Comparison of ENCODE assay signal across 7 cellular contexts in genomic region chr10:27252267-27253000, GRCh38. TPM values are rescaled to one million over a fixed set of nuclear protein-coding genes. Genes with fewer than 3 reads are reported as not detected.
DNase-seq lines count a peak whose midpoint lies in the region; ATAC-seq and TF ChIP-seq lines count a peak whose summit lies in the region.

No MANE protein-coding gene starts in this region.

- peak overlapping the region; percentile 73 to 86 (median 79) for H3K4me3 Mint-ChIP-seq in T-cell

- H3K36me3 Mint-ChIP-seq in T-cell: no peaks in the 10 kb centered on the region

- peak overlapping the region; percentile 72 to 95 for H3K4me3 ChIP-seq in ascending aorta

- peaks cover under 1 to 3% of the 10 kb centered on the region in 2 donors for H3K27me3 Mint-ChIP-seq in T-cell

- no peaks in the 10 kb centered on the region for H3K4me1 ChIP-seq in ascending aorta

- H3K27me3 ChIP-seq in ascending aorta: no peaks in the 10 kb centered on the region

- CTCF ChIA-PET in T-cell (lab: Charles Lee): interaction anchor here (0.5 to 2.0 kb wide), 10 partner anchors 9 to 251 kb away, joined by 3 to 13 read pairs (median 4); partner anchors contain the start of genes RAB18 (in 1 of the 2) and YME1L1 (in 1 of the 2)

- DNase-seq in T-cell (peak; percentile 53 to 85 (median 72)), ascending aorta (ENCODE audit: low spot score in 2 of 2) (peak in 1 of 2 donors; percentile 85), islet precursor cell (peak; percentile 92), superior temporal gyrus (ENCODE audit: extremely low spot score) (no peak)
- peak; percentile 76 for DNase-seq in stimulated activated CD4-positive, alpha-beta T cell treated with anti-CD3 and anti-CD28 coated beads, Interleukin-2, amount 100 ng/mL, for 4 hours (ENCODE audit: low read depth)

- H3K27ac ChIP-seq in ascending aorta: peak overlapping the region; percentile 68 to 71

- intact Hi-C loops in ascending aorta (cut with DNase I): no loop called here

- POLR2A ChIA-PET in T-cell (lab: Charles Lee): interaction anchor here (0.6 to 0.7 kb wide), 4 partner anchors 96 to 441 kb away, joined by 4 to 8 read pairs (median 4); no protein-coding TSS in a partner anchor

- peaks cover 11 to 15% (median 13%) of the 10 kb centered on the region in 3 donors for H3K4me1 Mint-ChIP-seq in T-cell

- peak; percentile 26 to 86 (median 82) for TF ChIP-seq CTCF in ascending aorta (IDR thresholded peaks at IDR 0.05)

- H3K9me3 ChIP-seq in ascending aorta: no peaks in the 10 kb centered on the region

- ATAC-seq in GM18909 (IDR thresholded peaks at IDR 0.05; ENCODE audit: poor library complexity, unreplicated experiment) (peak; percentile 100), HG03103 (IDR thresholded peaks at IDR 0.05; ENCODE audit: low read depth, unreplicated experiment) (peak; percentile 98), T-cell (replicated peaks in 1 of 4) (peak; percentile 95 to 99 (median 99))

- H3K36me3 ChIP-seq in ascending aorta: no peaks in the 10 kb centered on the region

- peak overlapping the region; percentile 79 to 87 for H3K27ac Mint-ChIP-seq in T-cell

- H3K9me3 Mint-ChIP-seq in T-cell: no peaks in the 10 kb centered on the region

RNA-seq across cellular contexts. Expression of gene ACBD5, which starts 11.8 kb away (rescaled TPM):
- total RNA-seq in T-cell: 10 to 100 TPM; 20.7 to 21.2 (median 21.1) TPM
- 8.7 TPM for total RNA-seq in ascending aorta
